In the genomic region with DNA sequence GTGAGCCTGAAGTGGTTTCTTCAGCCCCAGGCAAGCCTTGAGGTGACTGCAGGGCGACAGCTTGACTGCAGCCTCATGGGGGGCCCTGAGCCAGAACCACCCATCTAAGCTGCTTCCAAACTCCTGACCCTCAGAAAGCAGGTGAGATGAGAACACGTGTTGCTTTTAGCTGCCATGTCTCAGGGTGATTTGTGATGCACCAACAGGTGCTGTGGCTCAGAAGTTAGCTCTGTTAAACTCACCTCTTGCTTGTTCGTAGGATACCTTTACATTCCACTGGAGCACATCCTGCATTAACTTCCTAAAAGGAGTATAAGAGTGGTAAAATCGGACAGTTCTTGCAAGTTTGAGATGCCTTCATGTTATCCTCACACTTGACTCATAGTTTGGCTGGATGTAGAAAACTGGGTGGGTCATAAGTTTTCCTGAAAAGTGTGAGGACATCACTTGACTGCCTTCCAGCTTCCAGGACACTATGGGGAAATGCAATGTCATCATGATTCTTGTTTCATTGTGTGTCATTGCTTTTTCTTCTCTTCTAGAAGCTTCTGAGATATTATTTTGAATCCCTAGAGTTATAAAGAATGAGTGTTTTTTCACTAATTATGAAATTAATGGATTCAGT, we compare ENCODE assay signal across 19 cellular contexts.
DNase-seq lines count a peak whose midpoint lies in the region; ATAC-seq and TF ChIP-seq lines count a peak whose summit lies in the region.
"Had no signal": no experiment of that assay in that cellular context is flagged by ENCODE, and none has a peak within 500 bp of the region (broad histone marks: within the 10 kb centered on the region; RNA-seq: fewer than 3 reads in every experiment).

No MANE protein-coding gene starts in this region.

- TF ChIP-seq CTCF in AG09319 (IDR thresholded peaks at IDR 0.05; ENCODE audit: low read depth, low read length): no peak
- TF ChIP-seq CTCF in mucosa of descending colon (IDR thresholded peaks at IDR 0.05): no peak

- DNase-seq in AG09319 (ENCODE audit: extremely low read depth, low read depth) (peak; percentile 19), HS-5 (ENCODE audit: low read depth) (peak; percentile 76), dedifferentiated amniotic fluid mesenchymal stem cell (ENCODE audit: extremely low spot score) (peak; percentile 50), mucosa of descending colon (no peak), NCI-H1092 (lab: John Stamatoyannopoulos, UW) (no peak), KG1 (lab: John Stamatoyannopoulos, UW) (no peak)
- DNase-seq: activated CD8-positive, alpha-beta T cell treated with anti-CD3 and anti-CD28 coated beads for 36 hours; BE2C; foreskin melanocyte; mammary epithelial cell; NCI-H1417 treated with DMSO at 0.1 percent for 48 hours; NCI-H345; stimulated activated CD4-positive, alpha-beta T cell treated with anti-CD3 and anti-CD28 coated beads, Interleukin-2, amount 100 ng/mL, for 24 hours had no signal

- no peaks in the 10 kb centered on the region for H3K9me3 ChIP-seq in mucosa of descending colon
- H3K9me3 ChIP-seq: BE2C, tibial artery had no signal

- no peak overlapping the region for H3K4me3 ChIP-seq in mucosa of descending colon
- H3K4me3 ChIP-seq: GM23338, tibial artery had no signal

- intact Hi-C loops in mucosa of descending colon (cut with DNase I, micrococcal nuclease): no loop called here

- peak; percentile 29 for ATAC-seq in mucosa of descending colon
- no peak for ATAC-seq in HG03025 (IDR thresholded peaks at IDR 0.05; ENCODE audit: low FRiP score, unreplicated experiment)
- no peak for ATAC-seq in HG02763 (IDR thresholded peaks at IDR 0.05; ENCODE audit: unreplicated experiment)
- ATAC-seq: activated CD8-positive, alpha-beta T cell treated with anti-CD3 and anti-CD28 coated beads for 36 hours; activated T-helper 17 cell treated with anti-CD3 and anti-CD28 coated beads, Interleukin-2, amount 50 U/mL, for 72 hours; GM23338; SK-N-SH treated with all-trans-retinoic acid at 6 μM for 48 hours had no signal

- H3K36me3 ChIP-seq in mucosa of descending colon (ENCODE audit: low read depth): no peaks in the 10 kb centered on the region
- H3K36me3 ChIP-seq: BE2C, tibial artery had no signal

- H3K4me1 ChIP-seq in mucosa of descending colon (ENCODE audit: low read depth): no peaks in the 10 kb centered on the region
- H3K4me1 ChIP-seq: BE2C, tibial artery had no signal

Comparison
In these comparisons a context has a peak if more than half of its experiments do, and no peak if none do; other contexts are left out.
1. DNase-seq: peak in AG09319 (single experiment), HS-5 (single experiment) and dedifferentiated amniotic fluid mesenchymal stem cell (single experiment); none in mucosa of descending colon (0 of 3), NCI-H1092 (single experiment) and KG1 (single experiment).